1 cellular context compared by ENCODE assay signal in the genomic region with DNA sequence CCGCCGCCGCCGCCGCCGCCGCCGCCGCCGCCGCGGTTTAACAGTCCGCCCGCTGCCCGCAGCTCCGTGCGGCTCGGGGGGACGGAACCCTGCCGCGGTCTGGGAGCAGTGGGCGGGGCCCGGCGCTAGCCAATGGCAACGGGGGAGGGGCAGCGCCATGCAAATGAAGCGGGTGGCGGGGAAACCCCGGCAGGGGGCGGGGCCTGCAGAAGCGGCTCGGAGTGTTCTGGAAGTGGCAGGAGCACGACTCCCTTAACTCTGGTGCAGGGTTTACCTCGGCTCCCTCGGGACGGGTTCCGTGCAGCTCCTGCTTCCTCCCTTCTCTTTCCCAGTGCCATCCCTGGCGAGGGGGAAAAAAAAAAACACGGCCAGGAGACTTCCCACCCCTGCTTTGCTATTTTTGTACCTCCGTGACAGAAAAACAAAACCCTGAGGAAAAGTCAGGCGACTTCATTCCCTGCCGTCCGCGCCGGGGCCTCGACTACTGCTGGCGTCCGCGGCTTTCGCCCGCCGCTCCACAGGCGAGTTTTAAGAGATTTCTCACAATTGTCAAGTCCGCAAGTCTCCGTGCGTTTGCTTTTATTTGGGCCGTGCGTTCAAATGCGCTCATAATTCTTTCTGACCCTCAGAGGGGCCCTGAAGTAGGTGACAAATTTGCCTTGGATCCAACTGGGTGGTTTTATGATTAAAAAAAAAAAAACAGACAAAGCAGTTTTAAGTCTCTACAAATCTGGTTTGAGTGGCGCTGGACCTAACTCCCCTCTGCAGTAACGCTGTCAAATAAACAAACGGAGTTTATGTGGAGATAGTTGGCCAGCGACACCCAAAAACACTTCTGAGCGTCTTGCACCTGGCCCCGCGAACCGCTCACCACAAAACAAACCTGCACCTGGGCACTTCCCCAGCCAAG.
TF ChIP-seq lines count a peak whose summit lies in the region.

Gene KANSL1L, minus strand, starts transcription at position 101 of the 910 bp plus-strand sequence. CDS start 16,827 bp downstream, outside the sequence.

TF ChIP-seq in neural cell, 6 proteins besides CTCF, POLR2A, EP300 and RAD21 (continued from another document):
- TF ChIP-seq, protein P1, sequence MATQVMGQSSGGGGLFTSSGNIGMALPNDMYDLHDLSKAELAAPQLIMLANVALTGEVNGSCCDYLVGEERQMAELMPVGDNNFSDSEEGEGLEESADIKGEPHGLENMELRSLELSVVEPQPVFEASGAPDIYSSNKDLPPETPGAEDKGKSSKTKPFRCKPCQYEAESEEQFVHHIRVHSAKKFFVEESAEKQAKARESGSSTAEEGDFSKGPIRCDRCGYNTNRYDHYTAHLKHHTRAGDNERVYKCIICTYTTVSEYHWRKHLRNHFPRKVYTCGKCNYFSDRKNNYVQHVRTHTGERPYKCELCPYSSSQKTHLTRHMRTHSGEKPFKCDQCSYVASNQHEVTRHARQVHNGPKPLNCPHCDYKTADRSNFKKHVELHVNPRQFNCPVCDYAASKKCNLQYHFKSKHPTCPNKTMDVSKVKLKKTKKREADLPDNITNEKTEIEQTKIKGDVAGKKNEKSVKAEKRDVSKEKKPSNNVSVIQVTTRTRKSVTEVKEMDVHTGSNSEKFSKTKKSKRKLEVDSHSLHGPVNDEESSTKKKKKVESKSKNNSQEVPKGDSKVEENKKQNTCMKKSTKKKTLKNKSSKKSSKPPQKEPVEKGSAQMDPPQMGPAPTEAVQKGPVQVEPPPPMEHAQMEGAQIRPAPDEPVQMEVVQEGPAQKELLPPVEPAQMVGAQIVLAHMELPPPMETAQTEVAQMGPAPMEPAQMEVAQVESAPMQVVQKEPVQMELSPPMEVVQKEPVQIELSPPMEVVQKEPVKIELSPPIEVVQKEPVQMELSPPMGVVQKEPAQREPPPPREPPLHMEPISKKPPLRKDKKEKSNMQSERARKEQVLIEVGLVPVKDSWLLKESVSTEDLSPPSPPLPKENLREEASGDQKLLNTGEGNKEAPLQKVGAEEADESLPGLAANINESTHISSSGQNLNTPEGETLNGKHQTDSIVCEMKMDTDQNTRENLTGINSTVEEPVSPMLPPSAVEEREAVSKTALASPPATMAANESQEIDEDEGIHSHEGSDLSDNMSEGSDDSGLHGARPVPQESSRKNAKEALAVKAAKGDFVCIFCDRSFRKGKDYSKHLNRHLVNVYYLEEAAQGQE (IDR thresholded peaks at IDR 0.05; ENCODE audit: borderline replicate concordance) = no peak
- TF ChIP-seq EZH2 (IDR thresholded peaks at IDR 0.05; ENCODE audit: borderline replicate concordance, insufficient read depth, low read length, poor library complexity, severe bottlenecking) = no peak
